Comparison of ENCODE assay signal across 22 cellular contexts in the genomic region with DNA sequence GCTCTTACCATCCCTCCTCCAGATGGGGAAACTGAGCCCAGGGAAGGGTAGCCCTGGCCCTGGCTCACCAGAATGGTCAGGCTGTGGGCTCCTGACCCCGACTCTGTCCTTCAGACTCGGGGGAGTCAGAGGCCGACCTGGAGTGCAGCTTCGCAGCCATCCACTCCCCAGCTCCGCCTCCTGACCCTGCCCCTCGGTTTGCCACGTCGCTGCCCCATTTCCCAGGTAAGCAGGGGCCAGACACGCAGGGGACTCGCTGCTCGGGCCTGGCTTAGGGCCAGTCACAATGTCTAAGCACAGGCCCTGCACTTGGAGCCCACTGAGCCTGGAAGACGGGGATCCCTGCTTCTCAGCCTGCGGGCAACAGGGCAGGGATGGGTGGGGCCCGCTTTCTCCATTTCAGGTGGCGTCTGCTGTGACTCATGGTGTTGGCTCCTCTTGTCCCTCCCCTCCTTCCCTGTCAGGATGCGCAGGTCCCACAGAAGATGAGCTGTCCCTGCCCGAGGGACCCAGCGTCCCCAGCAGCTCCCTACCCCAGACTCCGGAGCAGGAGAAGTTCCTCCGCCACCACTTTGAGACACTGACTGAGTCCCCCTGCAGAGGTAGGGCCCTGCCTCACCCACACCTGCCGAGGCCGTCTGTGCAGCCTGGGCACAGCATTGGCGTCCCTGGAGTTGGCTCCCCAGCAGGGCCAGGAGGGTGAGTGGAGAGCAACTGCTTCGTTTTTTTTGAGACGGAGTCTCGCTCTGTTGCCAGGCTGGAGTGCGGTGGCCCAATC. TPM values are rescaled to one million over a fixed set of nuclear protein-coding genes. Genes with fewer than 3 reads are reported as not detected.
DNase-seq lines count a peak whose midpoint lies in the region; ATAC-seq and TF ChIP-seq lines count a peak whose summit lies in the region.
"Had no signal": no experiment of that assay in that cellular context is flagged by ENCODE, and none has a peak within 500 bp of the region (broad histone marks: within the 10 kb centered on the region; RNA-seq: fewer than 3 reads in every experiment).

No MANE protein-coding gene starts in this region.

- DNase-seq in A172 (ENCODE audit: low spot score) (peak; percentile 56), H4 (ENCODE audit: low spot score) (peak; percentile 22), WTC11 (ENCODE audit: low spot score) (no peak), neuronal stem cell (ENCODE audit: low spot score) (no peak), NCI-H1694 (lab: John Stamatoyannopoulos, UW) (no peak), smooth muscle cell (lab: John Stamatoyannopoulos, UW; ENCODE audit: unreplicated experiment) (no peak), DMS79 (lab: John Stamatoyannopoulos, UW) (no peak)
- DNase-seq in effector CD8-positive, alpha-beta T cell (lab: John Stamatoyannopoulos, UW), result no peak
- DNase-seq: AML-193, DMS79 treated with DMSO at 0.1 percent for 48 hours, KG1, NCI-H1105 treated with DMSO at 0.1 percent for 48 hours, NCI-H187, NCI-H2107, NCI-H2227 treated with DMSO at 0.1 percent for 48 hours, NCI-H510A treated with DMSO at 0.1 percent for 48 hours, NCI-H774, OCI-M1, SIG-M5 had no signal

- H2BK12ac ChIP-seq in neuronal stem cell (ENCODE audit: low read length), result no peak overlapping the region

- peak overlapping the region; percentile 71 for H2BK5ac ChIP-seq in neuronal stem cell (ENCODE audit: low read length)

- H3F3A ChIP-seq in smooth muscle cell (ENCODE audit: low read depth), result no peaks in the 10 kb centered on the region

- H3K79me2 ChIP-seq in smooth muscle cell (ENCODE audit: low read depth), result no peaks in the 10 kb centered on the region

- no peak overlapping the region for H3K23ac ChIP-seq in neuronal stem cell (ENCODE audit: low read depth, low read length, poor library complexity)

- H3K27me3 ChIP-seq in neuronal stem cell (ENCODE audit: control insufficient read depth in 3 of 3, insufficient read depth in 3 of 3, low read depth in 1 of 3, low read length in 3 of 3), result no peaks in the 10 kb centered on the region
- no peaks in the 10 kb centered on the region for H3K27me3 ChIP-seq in smooth muscle cell (ENCODE audit: low read depth)

- H3K4me2 ChIP-seq in neuronal stem cell (ENCODE audit: insufficient read depth, low read length, poor library complexity, severe bottlenecking) (no peak overlapping the region), smooth muscle cell (no peak overlapping the region)

- H3K27ac ChIP-seq in neuronal stem cell (replicated peaks; ENCODE audit: low read length) (no peak overlapping the region), smooth muscle cell (ENCODE audit: low read depth) (no peak overlapping the region)
- H3K27ac ChIP-seq: C4-2B had no signal

- WGBS in neuronal stem cell (ENCODE audit: extremely low coverage in 2 of 2, insufficient read length in 2 of 2, insufficient replicate concordance in 1 of 2), 2 donors, result no CpG with 5 or more reads among the region's 27 CpGs
- 92% methylated on average over 25 of the region's 27 CpGs for WGBS in smooth muscle cell (ENCODE audit: low lambda C conversion rate)

- H3K9me3 ChIP-seq in neuronal stem cell (replicated peaks in 1 of 2; ENCODE audit: control insufficient read depth in 2 of 2, insufficient read depth in 1 of 2, low read depth in 1 of 2, low read length in 2 of 2) (no peaks in the 10 kb centered on the region), smooth muscle cell (replicated peaks; ENCODE audit: low read depth) (no peaks in the 10 kb centered on the region)
- H3K9me3 ChIP-seq: HAP-1 had no signal

- no peak overlapping the region for H3K14ac ChIP-seq in neuronal stem cell (ENCODE audit: low read length)

- H3K27ac Mint-ChIP-seq in WTC11, result no peak overlapping the region

- H3K4me1 Mint-ChIP-seq in WTC11, result no peaks in the 10 kb centered on the region

- peaks cover 28% of the 10 kb centered on the region for H3K36me3 Mint-ChIP-seq in WTC11

- no peak overlapping the region for H3K4me3 ChIP-seq in neuronal stem cell (ENCODE audit: low read length in 2 of 2)
- no peak overlapping the region for H3K4me3 ChIP-seq in smooth muscle cell
- H3K4me3 ChIP-seq: HAP-1 had no signal

- H3K18ac ChIP-seq in neuronal stem cell (ENCODE audit: low read length), result no peak overlapping the region

- peaks cover 9% of the 10 kb centered on the region for H3K79me1 ChIP-seq in neuronal stem cell (ENCODE audit: low read depth, low read length)

- CTCF ChIA-PET in WTC11 (lab: Charles Lee), result no interaction called here

- no peak overlapping the region for H2BK15ac ChIP-seq in neuronal stem cell (ENCODE audit: low read length)

- H2AK5ac ChIP-seq in neuronal stem cell (ENCODE audit: low read depth, low read length), result no peak overlapping the region

- H4K91ac ChIP-seq in neuronal stem cell (ENCODE audit: low read depth, low read length, poor library complexity), result no peak overlapping the region

- no peak for TF ChIP-seq CTCF in WTC11 (IDR thresholded peaks at IDR 0.05)
- no peak for TF ChIP-seq CTCF in smooth muscle cell (IDR thresholded peaks at IDR 0.05; ENCODE audit: borderline replicate concordance, insufficient read depth, poor library complexity, severe bottlenecking)

- H3K27me3 Mint-ChIP-seq in WTC11 (ENCODE audit: low read depth), result no peaks in the 10 kb centered on the region

- no peak overlapping the region for H3K4me3 Mint-ChIP-seq in WTC11

- POLR2A ChIA-PET in WTC11 (lab: Charles Lee), result no interaction called here

- H4K8ac ChIP-seq in neuronal stem cell (ENCODE audit: low read depth, low read length), result peak overlapping the region; percentile 23

- no peak overlapping the region for H3K4ac ChIP-seq in neuronal stem cell (ENCODE audit: low read length)

- no peak for ATAC-seq in WTC11
- ATAC-seq: SK-N-SH treated with all-trans-retinoic acid at 6 μM for 48 hours had no signal

- H3K36me3 ChIP-seq in neuronal stem cell (replicated peaks in 1 of 2; ENCODE audit: control insufficient read depth in 2 of 2, insufficient read depth in 2 of 2, low read length in 2 of 2) (peaks cover 61 to 94% of the 10 kb centered on the region in 2 donors), smooth muscle cell (ENCODE audit: low read depth) (no peaks in the 10 kb centered on the region)

- no peak overlapping the region for H2BK120ac ChIP-seq in neuronal stem cell (ENCODE audit: low read depth, low read length)

- H3K9me3 Mint-ChIP-seq in WTC11, result no peaks in the 10 kb centered on the region

- H3K4me1 ChIP-seq in neuronal stem cell (ENCODE audit: control insufficient read depth in 2 of 2, insufficient read depth in 1 of 2, low read depth in 1 of 2, low read length in 2 of 2) (peaks cover 0 to 6% of the 10 kb centered on the region in 2 donors), smooth muscle cell (ENCODE audit: low read depth) (no peaks in the 10 kb centered on the region)
- H3K4me1 ChIP-seq: HAP-1 had no signal

- H3K9ac ChIP-seq in neuronal stem cell (ENCODE audit: low read depth, low read length, poor library complexity), result no peak overlapping the region
- no peak overlapping the region for H3K9ac ChIP-seq in smooth muscle cell (ENCODE audit: low read depth)

- H2AFZ ChIP-seq in neuronal stem cell (ENCODE audit: low read length) (no peak overlapping the region), smooth muscle cell (ENCODE audit: low read depth) (no peak overlapping the region)

- H4K20me1 ChIP-seq in smooth muscle cell (ENCODE audit: low read depth), result no peaks in the 10 kb centered on the region

TF ChIP-seq in WTC11, 78 proteins besides CTCF, POLR2A, EP300 and RAD21:
- TF ChIP-seq, protein P1, sequence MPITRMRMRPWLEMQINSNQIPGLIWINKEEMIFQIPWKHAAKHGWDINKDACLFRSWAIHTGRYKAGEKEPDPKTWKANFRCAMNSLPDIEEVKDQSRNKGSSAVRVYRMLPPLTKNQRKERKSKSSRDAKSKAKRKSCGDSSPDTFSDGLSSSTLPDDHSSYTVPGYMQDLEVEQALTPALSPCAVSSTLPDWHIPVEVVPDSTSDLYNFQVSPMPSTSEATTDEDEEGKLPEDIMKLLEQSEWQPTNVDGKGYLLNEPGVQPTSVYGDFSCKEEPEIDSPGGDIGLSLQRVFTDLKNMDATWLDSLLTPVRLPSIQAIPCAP (CRISPR knock-in tag; IDR thresholded peaks at IDR 0.05), result no peak
- TF ChIP-seq ZNF121 (CRISPR knock-in tag; IDR thresholded peaks at IDR 0.05), result peak; percentile 74
TF ChIP-seq in WTC11: peak in this region for 1.

RNA-seq across cellular contexts. Expression of a gene that starts 9.2 kb away (rescaled TPM):
- total RNA-seq in A172 (2014; rRNA removed; shearing (Covaris generic)), result not detected in 2 replicates
- not detected in 2 replicates for total RNA-seq in H4 (2014; rRNA removed; shearing (Covaris generic))
- total RNA-seq in WTC11 (2021) (not detected in 3 replicates), smooth muscle cell (not detected in 2 replicates)
- polyA plus RNA-seq in neuronal stem cell (2013, experiment 1 of 2), result 0.13 TPM
- 0.07 TPM for polyA plus RNA-seq in neuronal stem cell (2013, experiment 2 of 2)
- not detected in 2 replicates for polyA plus RNA-seq in smooth muscle cell

RNA-seq across cellular contexts. Expression of a gene that starts 12.9 kb away (rescaled TPM):
- 64.9 and 132 TPM in 2 replicates for total RNA-seq in A172 (2014; rRNA removed; shearing (Covaris generic))
- 192 and 193 TPM in 2 replicates for total RNA-seq in H4 (2014; rRNA removed; shearing (Covaris generic))
- total RNA-seq in WTC11 (2021) (161 to 177 TPM (median 165 TPM) in 3 replicates), smooth muscle cell (33.3 and 102 TPM in 2 replicates)
- polyA plus RNA-seq in neuronal stem cell (2013, experiment 1 of 2), result 186 TPM
- 182 TPM for polyA plus RNA-seq in neuronal stem cell (2013, experiment 2 of 2)
- polyA plus RNA-seq in smooth muscle cell, result 132 and 172 TPM in 2 replicates

RNA-seq across cellular contexts. Expression of a gene that starts 13.5 kb away (rescaled TPM):
- total RNA-seq in A172 (2014; rRNA removed; shearing (Covaris generic)), result 334 and 417 TPM in 2 replicates
- total RNA-seq in H4 (2014; rRNA removed; shearing (Covaris generic)), result 509 and 536 TPM in 2 replicates
- total RNA-seq in WTC11 (2021) (170 to 187 TPM (median 182 TPM) in 3 replicates), smooth muscle cell (104 and 146 TPM in 2 replicates)
- polyA plus RNA-seq in neuronal stem cell (2013, experiment 1 of 2), result 314 TPM
- polyA plus RNA-seq in neuronal stem cell (2013, experiment 2 of 2), result 323 TPM
- 234 and 241 TPM in 2 replicates for polyA plus RNA-seq in smooth muscle cell

RNA-seq across cellular contexts. Expression of a gene that starts 38.1 kb away (rescaled TPM):
- total RNA-seq in A172 (2014; rRNA removed; shearing (Covaris generic)), result 416 and 483 TPM in 2 replicates
- 462 and 482 TPM in 2 replicates for total RNA-seq in H4 (2014; rRNA removed; shearing (Covaris generic))
- total RNA-seq in WTC11 (2021) (332 to 358 TPM (median 344 TPM) in 3 replicates), smooth muscle cell (183 and 252 TPM in 2 replicates)
- 305 TPM for polyA plus RNA-seq in neuronal stem cell (2013, experiment 1 of 2)
- 308 TPM for polyA plus RNA-seq in neuronal stem cell (2013, experiment 2 of 2)
- polyA plus RNA-seq in smooth muscle cell, result 365 and 383 TPM in 2 replicates

RNA-seq across cellular contexts. Expression of a gene that starts 47.0 kb away (rescaled TPM):
- 19.5 and 24.5 TPM in 2 replicates for total RNA-seq in A172 (2014; rRNA removed; shearing (Covaris generic))
- total RNA-seq in H4 (2014; rRNA removed; shearing (Covaris generic)), result 21.5 and 21.9 TPM in 2 replicates
- 30.9 to 40.0 TPM (median 30.9 TPM) in 3 replicates for total RNA-seq in WTC11 (2021)
- polyA plus RNA-seq in neuronal stem cell (2013, experiment 1 of 2), result 14.6 TPM
- 14.1 TPM for polyA plus RNA-seq in neuronal stem cell (2013, experiment 2 of 2)
- total RNA-seq in smooth muscle cell, result 1.0 and 1.5 TPM in 2 replicates
- 2.1 and 4.6 TPM in 2 replicates for polyA plus RNA-seq in smooth muscle cell

Comparison
In these comparisons a context has a peak if more than half of its experiments do, and no peak if none do; other contexts are left out.
1. DNase-seq: peak in A172 (single experiment) and H4 (single experiment); none in WTC11 (single experiment), neuronal stem cell (single experiment), NCI-H1694 (single experiment), smooth muscle cell (single experiment), effector CD8-positive, alpha-beta T cell (single experiment) and DMS79 (single experiment).